1 cellular context compared by ENCODE assay signal in genomic region chr11:19892387-19892786, GRCh38.
TF ChIP-seq lines count a peak whose summit lies in the region.

No MANE protein-coding gene starts in this region.

TF ChIP-seq in IMR-90, 13 proteins besides CTCF, POLR2A, EP300 and RAD21:
- no peak for TF ChIP-seq USF2 (IDR thresholded peaks at IDR 0.05; ENCODE audit: low read depth, low read length)
- no peak for TF ChIP-seq ELK1 (IDR thresholded peaks at IDR 0.05; ENCODE audit: borderline replicate concordance, low read depth, low read length)
- TF ChIP-seq FOS (IDR thresholded peaks at IDR 0.05; ENCODE audit: low read depth, low read length): no peak
- no peak for TF ChIP-seq RFX5 (IDR thresholded peaks at IDR 0.05; ENCODE audit: low read depth, low read length)
- TF ChIP-seq BHLHE40 (IDR thresholded peaks at IDR 0.05; ENCODE audit: low read depth, low read length): no peak
- no peak for TF ChIP-seq CHD1 (IDR thresholded peaks at IDR 0.05; ENCODE audit: low read depth, low read length)
- no peak for TF ChIP-seq MAZ (IDR thresholded peaks at IDR 0.05; ENCODE audit: borderline replicate concordance, low read depth, low read length)
- TF ChIP-seq CEBPB (IDR thresholded peaks at IDR 0.05; ENCODE audit: low read depth, low read length): no peak
- no peak for TF ChIP-seq NFE2L2 (IDR thresholded peaks at IDR 0.05; ENCODE audit: low read depth, low read length)
- TF ChIP-seq SMC3 (IDR thresholded peaks at IDR 0.05; ENCODE audit: low read depth, low read length): no peak
- no peak for TF ChIP-seq RCOR1 (IDR thresholded peaks at IDR 0.05; ENCODE audit: insufficient replicate concordance, low read length)
- no peak for TF ChIP-seq MXI1 (IDR thresholded peaks at IDR 0.05; ENCODE audit: borderline replicate concordance, low read depth, low read length)
- TF ChIP-seq MAFK (IDR thresholded peaks at IDR 0.05; ENCODE audit: low read depth, low read length): no peak
